Comparison of ENCODE assay signal across 9 cellular contexts in the genomic region with DNA sequence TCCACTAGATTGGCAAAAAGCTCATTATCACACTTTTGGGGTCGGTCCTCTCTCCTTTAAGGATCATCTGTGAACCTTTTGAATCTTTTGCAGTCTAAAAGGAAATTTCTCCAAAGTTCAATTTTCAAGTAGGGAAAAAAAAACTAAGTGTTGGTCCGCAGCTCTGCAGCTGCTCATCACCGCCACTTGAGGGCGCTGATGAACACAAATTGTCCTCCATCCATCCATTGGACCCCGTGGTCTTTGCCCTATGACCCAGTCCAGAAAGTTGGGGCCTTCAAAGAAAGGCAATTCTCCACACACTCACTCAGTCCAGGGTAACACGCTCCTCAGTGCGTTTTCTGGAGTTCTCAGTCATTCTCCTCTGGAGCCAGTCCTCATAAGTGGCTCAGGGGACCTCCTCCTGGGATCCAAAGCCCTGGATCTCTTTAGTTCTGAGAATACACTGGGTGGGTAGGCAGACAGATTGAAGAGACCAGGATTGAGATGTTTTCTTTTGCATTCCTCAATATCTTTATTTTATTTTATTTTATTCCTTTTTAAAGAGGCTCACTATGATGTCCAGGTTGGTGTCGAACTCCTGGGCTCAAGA.
A peak's percentile ranks its signal among the peaks of the same experiment; 100 is the strongest.
DNase-seq lines count a peak whose midpoint lies in the region; ATAC-seq, FAIRE-seq and TF ChIP-seq lines count a peak whose summit lies in the region.
"Had no signal": no experiment of that assay in that cellular context is flagged by ENCODE, and none has a peak within 500 bp of the region (broad histone marks: within the 10 kb centered on the region; RNA-seq: fewer than 3 reads in every experiment).

No MANE protein-coding gene starts in this region.

- WGBS in pancreas, 2 donors = 42 to 48% methylated on average over 8 of the region's 8 CpGs

- intact Hi-C loops in pancreas (cut with DNase I) = no loop called here

- peak; percentile 71 for TF ChIP-seq CTCF in LNCaP clone FGC (IDR thresholded peaks at IDR 0.05; ENCODE audit: control insufficient read depth, extremely low read depth, insufficient read depth)
- peak in 3 of 4 donors; percentile 20 to 41 (median 37) for TF ChIP-seq CTCF in pancreas (IDR thresholded peaks at IDR 0.05)

- ATAC-seq in pancreas = peak in 1 of 4 donors; percentile 40
- no peak for ATAC-seq in HG02642 (IDR thresholded peaks at IDR 0.05; ENCODE audit: poor library complexity, unreplicated experiment)
- ATAC-seq in HG02884 (IDR thresholded peaks at IDR 0.05; ENCODE audit: unreplicated experiment) = no peak

- H3K4me3 ChIP-seq in LNCaP clone FGC (ENCODE audit: low read depth, low read length) (no peak overlapping the region), pancreas (no peak overlapping the region)
- no peak overlapping the region for H3K4me3 ChIP-seq in effector memory CD4-positive, alpha-beta T cell (ENCODE audit: insufficient read depth, low read depth, low read length, poor library complexity, severe bottlenecking)
- H3K4me3 ChIP-seq: BLaER1 treated with 17β-estradiol and CSF1 and Interleukin-3, amounts not matched to agents 10 nM and 100 nM had no signal

- DNase-seq in NCI-H748 (lab: John Stamatoyannopoulos, UW; ENCODE audit: unreplicated experiment) = peak; percentile 10
- no peak for DNase-seq in NCI-H748 treated with DMSO at 0.1 percent for 48 hours (lab: John Stamatoyannopoulos, UW)
- no peak for DNase-seq in LNCaP clone FGC (ENCODE audit: low read depth)
- DNase-seq in ecto neural progenitor cell (ENCODE audit: low spot score) = peak; percentile 53
- DNase-seq in pancreas = no peak
- DNase-seq in effector memory CD4-positive, alpha-beta T cell = no peak

- H3K9me3 ChIP-seq in pancreas = no peaks in the 10 kb centered on the region
- H3K9me3 ChIP-seq in effector memory CD4-positive, alpha-beta T cell (ENCODE audit: control insufficient read depth, low read length) = no peaks in the 10 kb centered on the region

- H3K36me3 ChIP-seq in pancreas = no peaks in the 10 kb centered on the region
- H3K36me3 ChIP-seq in effector memory CD4-positive, alpha-beta T cell (ENCODE audit: control insufficient read depth, insufficient read depth, low read length) = no peaks in the 10 kb centered on the region
- H3K36me3 ChIP-seq: BLaER1 treated with 17β-estradiol and CSF1 and Interleukin-3, amounts not matched to agents 10 nM and 100 nM had no signal

- H3K4me1 ChIP-seq in pancreas = no peaks in the 10 kb centered on the region
- no peaks in the 10 kb centered on the region for H3K4me1 ChIP-seq in effector memory CD4-positive, alpha-beta T cell (ENCODE audit: control insufficient read depth, insufficient read depth, low read length, poor library complexity, severe bottlenecking)
- H3K4me1 ChIP-seq: BLaER1 treated with 17β-estradiol and CSF1 and Interleukin-3, amounts not matched to agents 10 nM and 100 nM had no signal

- H3K27ac ChIP-seq in pancreas = no peak overlapping the region
- no peak overlapping the region for H3K27ac ChIP-seq in effector memory CD4-positive, alpha-beta T cell (ENCODE audit: insufficient read depth, low read length, poor library complexity, severe bottlenecking)
- H3K27ac ChIP-seq: BLaER1 treated with 17β-estradiol and CSF1 and Interleukin-3, amounts not matched to agents 10 nM and 100 nM had no signal

- no peak for FAIRE-seq in pancreas (lab: Jason Lieb, UNC)

- no peaks in the 10 kb centered on the region for H3K27me3 ChIP-seq in pancreas
- H3K27me3 ChIP-seq in effector memory CD4-positive, alpha-beta T cell (replicated peaks; ENCODE audit: control insufficient read depth, insufficient read depth, low read length, poor library complexity, severe bottlenecking) = no peaks in the 10 kb centered on the region
- H3K27me3 ChIP-seq: BLaER1 treated with 17β-estradiol and CSF1 and Interleukin-3, amounts not matched to agents 10 nM and 100 nM had no signal

Comparison
In these comparisons a context has a peak if more than half of its experiments do, and no peak if none do; other contexts are left out.
1. DNase-seq: peak in NCI-H748 (single experiment) and ecto neural progenitor cell (single experiment); none in NCI-H748 treated with DMSO at 0.1 percent for 48 hours (single experiment), LNCaP clone FGC (single experiment), pancreas (0 of 6) and effector memory CD4-positive, alpha-beta T cell (0 of 3).